10 cellular contexts compared by ENCODE assay signal in genomic region chr19:35754365-35755139, GRCh38. TPM values are rescaled to one million over a fixed set of nuclear protein-coding genes. Genes with fewer than 3 reads are reported as not detected.
DNase-seq lines count a peak whose midpoint lies in the region; ATAC-seq and TF ChIP-seq lines count a peak whose summit lies in the region.
"Had no signal": no experiment of that assay in that cellular context is flagged by ENCODE, and none has a peak within 500 bp of the region (broad histone marks: within the 10 kb centered on the region; RNA-seq: fewer than 3 reads in every experiment).

No MANE protein-coding gene starts in this region.

- TF ChIP-seq CTCF in liver (IDR thresholded peaks at IDR 0.05; ENCODE audit: low read depth, low read length, missing input control) (no peak), right lobe of liver (IDR thresholded peaks at IDR 0.05) (no peak), fibroblast of lung (conservative IDR thresholded peaks at IDR 0.05 in 1 of 2, IDR thresholded peaks at IDR 0.05 in 1 of 2; ENCODE audit: low read depth in 1 of 2, low read length in 2 of 2) (no peak), prostate gland (IDR thresholded peaks at IDR 0.05) (no peak)

- peaks cover 0 to 20% (median 10%) of the 10 kb centered on the region in 4 donors for H3K36me3 ChIP-seq in liver (ENCODE audit: control insufficient read depth in 4 of 4, insufficient read depth in 3 of 4, low read depth in 1 of 4, low read length in 3 of 4)
- peaks cover 0 to 13% (median 5%) of the 10 kb centered on the region in 4 donors for H3K36me3 ChIP-seq in right lobe of liver
- H3K36me3 ChIP-seq in fibroblast of lung (ENCODE audit: control insufficient read depth, insufficient read depth, low read length): peaks cover 23% of the 10 kb centered on the region
- H3K36me3 ChIP-seq in prostate gland: peaks cover 0 to 17% of the 10 kb centered on the region in 2 donors
- H3K36me3 ChIP-seq in CD4-positive, alpha-beta memory T cell (ENCODE audit: insufficient read depth, low read length): peaks cover 23% of the 10 kb centered on the region

- intact Hi-C loops in right lobe of liver (cut with DNase I) (no loop called here), prostate gland (cut with DNase I) (loop anchor here (5.0 to 10.0 kb wide), 2 partner anchors 183 to 300 kb away; partner anchors contain the start of genes LRFN3, THAP8 and WDR62)
- intact Hi-C loops in CD4-positive, alpha-beta memory T cell (cut with micrococcal nuclease): no loop called here

- H3K4me2 ChIP-seq in fibroblast of lung (ENCODE audit: extremely low read depth, insufficient read depth, low read length): no peak overlapping the region

- 90% methylated on average over 13 of the region's 13 CpGs for WGBS in liver
- 80% methylated on average over 9 of the region's 13 CpGs for WGBS in right lobe of liver (ENCODE audit: insufficient coverage, low coverage, low lambda C conversion rate, missing lambda C conversion rate)
- 78% methylated on average over 13 of the region's 13 CpGs for WGBS in prostate gland

- ATAC-seq in right lobe of liver: no peak
- ATAC-seq: pancreas had no signal

- H3K4me3 ChIP-seq in liver (ENCODE audit: low read depth in 1 of 3, low read length in 3 of 3) (no peak overlapping the region), right lobe of liver (no peak overlapping the region), fibroblast of lung (replicated peaks in 1 of 4; ENCODE audit: control extremely low read depth in 1 of 4, insufficient read depth in 1 of 4, low read depth in 3 of 4, low read length in 4 of 4) (peak overlapping the region in 2 of 4 experiments; percentile 49 to 83), prostate gland (no peak overlapping the region)
- H3K4me3 ChIP-seq in CD4-positive, alpha-beta memory T cell (ENCODE audit: low read length in 2 of 2): no peak overlapping the region

- H3K9ac ChIP-seq in liver (ENCODE audit: low read depth in 1 of 2, low read length in 2 of 2): no peak overlapping the region
- H3K9ac ChIP-seq in fibroblast of lung (ENCODE audit: insufficient read depth, low read length): peak overlapping the region; percentile 94

- no peaks in the 10 kb centered on the region for H4K20me1 ChIP-seq in fibroblast of lung (ENCODE audit: control insufficient read depth, extremely low read depth, insufficient read depth, low read length)

- H3K4me1 ChIP-seq in liver (ENCODE audit: control insufficient read depth in 4 of 4, insufficient read depth in 4 of 4, low read length in 3 of 4): peaks cover 14 to 19% (median 17%) of the 10 kb centered on the region in 4 donors
- peaks cover 0 to 20% (median 9%) of the 10 kb centered on the region in 4 donors for H3K4me1 ChIP-seq in right lobe of liver
- H3K4me1 ChIP-seq in fibroblast of lung (ENCODE audit: control insufficient read depth, extremely low read depth, insufficient read depth, low read length): peaks cover 17% of the 10 kb centered on the region
- H3K4me1 ChIP-seq in prostate gland (replicated peaks): peaks cover 4% of the 10 kb centered on the region
- H3K4me1 ChIP-seq in CD4-positive, alpha-beta memory T cell (ENCODE audit: insufficient read depth, low read length): peaks cover 35% of the 10 kb centered on the region

- no peak overlapping the region for H2AFZ ChIP-seq in fibroblast of lung (ENCODE audit: low read length)

- H3K27ac Mint-ChIP-seq in CD4-positive, alpha-beta memory T cell: peak overlapping the region in 2 of 7 donors; percentile 27 to 56

- TF ChIP-seq POLR2A in right lobe of liver (IDR thresholded peaks at IDR 0.05) (no peak), prostate gland (IDR thresholded peaks at IDR 0.05) (no peak)

- H3K79me2 ChIP-seq in fibroblast of lung (ENCODE audit: control insufficient read depth, insufficient read depth, low read length): peaks cover 24% of the 10 kb centered on the region

- H3K9me3 ChIP-seq in liver (ENCODE audit: control insufficient read depth in 4 of 4, low read length in 3 of 4): no peaks in the 10 kb centered on the region
- no peaks in the 10 kb centered on the region for H3K9me3 ChIP-seq in right lobe of liver
- no peaks in the 10 kb centered on the region for H3K9me3 ChIP-seq in fibroblast of lung (ENCODE audit: control insufficient read depth, insufficient read depth, low read depth, low read length)
- no peaks in the 10 kb centered on the region for H3K9me3 ChIP-seq in prostate gland
- H3K9me3 ChIP-seq in CD4-positive, alpha-beta memory T cell (ENCODE audit: control insufficient read depth in 1 of 2, low read length in 2 of 2): no peaks in the 10 kb centered on the region
- H3K9me3 ChIP-seq: pancreas had no signal

- peak overlapping the region in 4 of 8 donors; percentile 13 to 49 (median 40) for H3K4me3 Mint-ChIP-seq in CD4-positive, alpha-beta memory T cell

- peak overlapping the region; percentile 30 to 85 for H3K27ac ChIP-seq in liver (ENCODE audit: low read depth in 1 of 2, low read length in 2 of 2)
- no peak overlapping the region for H3K27ac ChIP-seq in right lobe of liver
- peak overlapping the region; percentile 99 for H3K27ac ChIP-seq in fibroblast of lung (ENCODE audit: insufficient read depth, low read length)
- peak overlapping the region; percentile 73 to 79 for H3K27ac ChIP-seq in prostate gland
- H3K27ac ChIP-seq in CD4-positive, alpha-beta memory T cell (ENCODE audit: low read depth, low read length): no peak overlapping the region
- H3K27ac ChIP-seq: pancreas had no signal

- peaks cover 18 to 37% (median 25%) of the 10 kb centered on the region in 4 donors for H3K4me1 Mint-ChIP-seq in CD4-positive, alpha-beta memory T cell

- DNase-seq in right lobe of liver (no peak), fibroblast of lung (ENCODE audit: low read depth in 2 of 2) (peak in 1 of 2 donors; percentile 24), prostate gland (ENCODE audit: low spot score) (no peak), hippocampal formation (lab: John Stamatoyannopoulos, UW) (no peak), NCI-H748 treated with DMSO at 0.1 percent for 48 hours (lab: John Stamatoyannopoulos, UW) (no peak), NCI-H2171 treated with DMSO at 0.1 percent for 48 hours (lab: John Stamatoyannopoulos, UW) (no peak)
- no peak for DNase-seq in CD4-positive, alpha-beta memory T cell
- DNase-seq: T-helper 9 cell had no signal

- H3K36me3 Mint-ChIP-seq in CD4-positive, alpha-beta memory T cell: peaks cover 6 to 22% of the 10 kb centered on the region in 2 donors

- H3K27me3 ChIP-seq in liver (ENCODE audit: control insufficient read depth in 4 of 4, insufficient read depth in 4 of 4, low read length in 3 of 4) (no peaks in the 10 kb centered on the region), right lobe of liver (no peaks in the 10 kb centered on the region), fibroblast of lung (ENCODE audit: control insufficient read depth, insufficient read depth, low read length) (no peaks in the 10 kb centered on the region), prostate gland (replicated peaks; ENCODE audit: insufficient read depth) (no peaks in the 10 kb centered on the region)
- H3K27me3 ChIP-seq in CD4-positive, alpha-beta memory T cell (ENCODE audit: insufficient read depth, low read length): no peaks in the 10 kb centered on the region
- H3K27me3 ChIP-seq: pancreas had no signal

- peaks cover 0 to 3% (median 0%) of the 10 kb centered on the region in 8 donors for H3K9me3 Mint-ChIP-seq in CD4-positive, alpha-beta memory T cell

- POLR2A ChIA-PET in CD4-positive, alpha-beta memory T cell (lab: Charles Lee; ENCODE audit: partially characterized antibody): interaction anchor here (1.0 kb wide), 1 partner anchor 23 kb away, joined by 3 read pairs; no protein-coding TSS in a partner anchor

- peaks cover 0 to 2% of the 10 kb centered on the region in 2 donors for H3K27me3 Mint-ChIP-seq in CD4-positive, alpha-beta memory T cell

- CTCF ChIA-PET in CD4-positive, alpha-beta memory T cell (lab: Charles Lee; ENCODE audit: partially characterized antibody): no interaction called here

- TF ChIP-seq RAD21 in liver (IDR thresholded peaks at IDR 0.05): no peak

RNA-seq across cellular contexts. Expression of gene HSPB6, which starts 2.3 kb away (rescaled TPM):
- total RNA-seq in liver: 1 to 10 TPM; 2.7 to 4.4 TPM
- 10 to 100 TPM in 1 of 2 donors, 1 to 10 TPM in 1; 6.9 to 17.7 TPM for polyA plus RNA-seq in liver
- 1 to 10 TPM; 2.6 to 6.0 (median 4.5) TPM for total RNA-seq in right lobe of liver
- total RNA-seq in fibroblast of lung: 47.8 and 54.3 TPM in 2 replicates
- polyA plus RNA-seq in fibroblast of lung: 53.1 and 71.0 TPM in 2 replicates
- 463 and 468 TPM in 2 replicates for polyA plus RNA-seq in fibroblast of lung (2012)
- 247 and 355 TPM in 2 replicates for polyA minus RNA-seq in fibroblast of lung (ENCODE audit: low replicate concordance)
- total RNA-seq in prostate gland: 10 to 100 TPM; 32.2 to 78.5 TPM
- not detected for total RNA-seq in CD4-positive, alpha-beta memory T cell
- polyA plus RNA-seq in CD4-positive, alpha-beta memory T cell: not detected

RNA-seq across cellular contexts. Expression of gene PROSER3, which starts 3.4 kb away (rescaled TPM):
- total RNA-seq in liver (1 to 10 TPM; 2.1 to 4.5 TPM), right lobe of liver (1 to 10 TPM; 3.9 to 5.5 (median 4.7) TPM), fibroblast of lung (2.6 and 3.8 TPM in 2 replicates), prostate gland (10 to 100 TPM; 13.6 to 19.2 TPM)
- polyA plus RNA-seq in liver (1 to 10 TPM; 2.4 to 3.1 TPM), fibroblast of lung (8.1 and 12.9 TPM in 2 replicates)
- 11.1 and 13.3 TPM in 2 replicates for polyA plus RNA-seq in fibroblast of lung (2012)
- polyA minus RNA-seq in fibroblast of lung (ENCODE audit: low replicate concordance): 104 and 114 TPM in 2 replicates
- 10 to 100 TPM; 45.1 to 46.5 TPM for total RNA-seq in CD4-positive, alpha-beta memory T cell
- 10 to 100 TPM in 1 of 2 donors, 1 to 10 TPM in 1; 2.0 to 11.8 TPM for polyA plus RNA-seq in CD4-positive, alpha-beta memory T cell

RNA-seq across cellular contexts. Expression of gene LIN37, which starts 6.2 kb away (rescaled TPM):
- total RNA-seq in liver (1 to 10 TPM; 2.6 to 7.0 TPM), right lobe of liver (1 to 10 TPM; 3.2 to 8.2 (median 4.9) TPM), fibroblast of lung (6.4 and 10.0 TPM in 2 replicates), prostate gland (10 to 100 TPM in 1 of 2 donors, 1 to 10 TPM in 1; 4.2 to 13.0 TPM)
- polyA plus RNA-seq in liver (1 to 10 TPM; 5.8 to 6.3 TPM), fibroblast of lung (8.5 and 10.3 TPM in 2 replicates)
- 13.8 and 14.6 TPM in 2 replicates for polyA plus RNA-seq in fibroblast of lung (2012)
- polyA minus RNA-seq in fibroblast of lung (ENCODE audit: low replicate concordance): 6.5 and 22.3 TPM in 2 replicates
- 10 to 100 TPM; 26.3 to 29.4 TPM for total RNA-seq in CD4-positive, alpha-beta memory T cell
- 10 to 100 TPM in 1 of 2 donors, 1 to 10 TPM in 1; 8.3 to 13.3 TPM for polyA plus RNA-seq in CD4-positive, alpha-beta memory T cell

RNA-seq across cellular contexts. Expression of gene PSENEN, which starts 9.1 kb away (rescaled TPM):
- total RNA-seq in liver (1 to 10 TPM; 7.4 to 7.7 TPM), right lobe of liver (10 to 100 TPM; 24.2 to 42.9 (median 35.8) TPM), fibroblast of lung (15.7 and 16.0 TPM in 2 replicates), prostate gland (10 to 100 TPM; 39.9 to 65.2 TPM)
- polyA plus RNA-seq in liver (10 to 100 TPM; 33.8 to 58.1 TPM), fibroblast of lung (31.4 and 35.5 TPM in 2 replicates)
- polyA plus RNA-seq in fibroblast of lung (2012): 51.7 and 65.5 TPM in 2 replicates
- polyA minus RNA-seq in fibroblast of lung (ENCODE audit: low replicate concordance): 49.0 and 51.5 TPM in 2 replicates
- 10 to 100 TPM; 27.2 TPM for total RNA-seq in CD4-positive, alpha-beta memory T cell
- 10 to 100 TPM; 84.6 to 89.9 TPM for polyA plus RNA-seq in CD4-positive, alpha-beta memory T cell

RNA-seq across cellular contexts. Expression of gene U2AF1L4, which starts 9.3 kb away (rescaled TPM):
- total RNA-seq in liver (10 to 100 TPM in 1 of 2 donors, 1 to 10 TPM in 1; 4.5 to 14.8 TPM), right lobe of liver (10 to 100 TPM; 11.3 to 19.9 (median 17.5) TPM), fibroblast of lung (5.9 and 9.1 TPM in 2 replicates), prostate gland (10 to 100 TPM; 14.6 to 45.0 TPM)
- polyA plus RNA-seq in liver (10 to 100 TPM; 12.0 to 36.5 TPM), fibroblast of lung (11.9 and 13.8 TPM in 2 replicates)
- polyA plus RNA-seq in fibroblast of lung (2012): 11.6 and 13.2 TPM in 2 replicates
- 6.2 and 9.7 TPM in 2 replicates for polyA minus RNA-seq in fibroblast of lung (ENCODE audit: low replicate concordance)
- total RNA-seq in CD4-positive, alpha-beta memory T cell: 10 to 100 TPM; 60.5 to 65.2 TPM
- 10 to 100 TPM; 48.7 to 50.9 TPM for polyA plus RNA-seq in CD4-positive, alpha-beta memory T cell

Comparison
In these comparisons a context has a peak if more than half of its experiments do, and no peak if none do; other contexts are left out.
1. H3K27ac ChIP-seq: peak in liver (2 of 2), fibroblast of lung (single experiment) and prostate gland (2 of 2); none in right lobe of liver (0 of 3) and CD4-positive, alpha-beta memory T cell (single experiment).